Comparison of ENCODE assay signal across 26 cellular contexts in genomic region chr7:71015260-71015900, GRCh38.
DNase-seq lines count a peak whose midpoint lies in the region; ATAC-seq and TF ChIP-seq lines count a peak whose summit lies in the region.
"Had no signal": no experiment of that assay in that cellular context is flagged by ENCODE, and none has a peak within 500 bp of the region (broad histone marks: within the 10 kb centered on the region; RNA-seq: fewer than 3 reads in every experiment).

No MANE protein-coding gene starts in this region.

- H3K36me3 Mint-ChIP-seq in neural crest cell (ENCODE audit: low read depth) (no peaks in the 10 kb centered on the region), mesothelial cell of epicardium (no peaks in the 10 kb centered on the region)
- H3K36me3 Mint-ChIP-seq: natural killer cell treated with Interleukin-12 subunit alpha and Interleukin-12 subunit beta and Interleukin-15 and Interleukin-18, amount 100 ng/mL, for 72 hours; stimulated activated naive B cell treated with anti-CD40 and anti-IgM and Interleukin-4, amounts not matched to agents 10 μg/mL and 1 μg/mL and 100 μg/mL, for 72 hours; WTC11 had no signal

- no peak overlapping the region for H3K4me3 ChIP-seq in SJCRH30
- no peak overlapping the region for H3K4me3 ChIP-seq in A673 (ENCODE audit: low read depth, low read length, poor library complexity, severe bottlenecking)
- H3K4me3 ChIP-seq: pancreas, right lobe of liver had no signal

- no peaks in the 10 kb centered on the region for H3K4me1 Mint-ChIP-seq in neural crest cell
- H3K4me1 Mint-ChIP-seq in mesothelial cell of epicardium: peaks cover 5% of the 10 kb centered on the region
- H3K4me1 Mint-ChIP-seq: activated CD4-positive, alpha-beta T cell treated with anti-CD3 and anti-CD28 coated beads, Interleukin-2, amount 10 ng/mL, durations not matched to agents 7 days and 5 days; stimulated activated naive B cell treated with anti-CD40 and anti-IgM and Interleukin-4, amounts not matched to agents 10 μg/mL and 1 μg/mL and 100 μg/mL, for 72 hours; WTC11 had no signal

- CTCF ChIA-PET in A673 (lab: Charles Lee): no interaction called here

- peak overlapping the region; percentile 69 for H3K27ac Mint-ChIP-seq in neural crest cell (ENCODE audit: unreplicated experiment)
- H3K27ac Mint-ChIP-seq in mesothelial cell of epicardium: no peak overlapping the region
- H3K27ac Mint-ChIP-seq: activated CD4-positive, alpha-beta T cell treated with anti-CD3 and anti-CD28 coated beads, Interleukin-2, amount 10 ng/mL, durations not matched to agents 7 days and 5 days; activated T-cell treated with anti-CD3 and anti-CD28 coated beads, Interleukin-2, amount 50 U/mL, for 24 hours; CD4-positive, alpha-beta T cell; natural killer cell treated with Interleukin-12 subunit alpha and Interleukin-12 subunit beta and Interleukin-15 and Interleukin-18, amount 100 ng/mL, for 72 hours; stimulated activated naive B cell treated with anti-CD40 and anti-IgM and Interleukin-4, amounts not matched to agents 10 μg/mL and 1 μg/mL and 100 μg/mL, for 72 hours; WTC11 had no signal

- H3K9me3 Mint-ChIP-seq in neural crest cell (peaks cover 2% of the 10 kb centered on the region), mesothelial cell of epicardium (peaks cover 4% of the 10 kb centered on the region)
- H3K9me3 Mint-ChIP-seq: WTC11 had no signal

- BruUV-seq in A673 (replicated peaks; lab: Mats Ljungman, UMichigan): no TSS peak

- H3K9me3 ChIP-seq in SJCRH30 (replicated peaks) (no peaks in the 10 kb centered on the region), A673 (ENCODE audit: low read depth, low read length, poor library complexity, severe bottlenecking) (peaks cover 15% of the 10 kb centered on the region)
- H3K9me3 ChIP-seq: pancreas, right lobe of liver had no signal

- H3K27me3 ChIP-seq in SJCRH30: peaks cover 11% of the 10 kb centered on the region; the same call in 1 of the 2 replicates
- H3K27me3 ChIP-seq in A673 (replicated peaks; ENCODE audit: insufficient read depth, low read depth, low read length, poor library complexity): no peaks in the 10 kb centered on the region
- H3K27me3 ChIP-seq: brain microvascular endothelial cell, pancreas, right lobe of liver had no signal

- TF ChIP-seq CTCF in neural crest cell (conservative IDR thresholded peaks at IDR 0.05) (no peak), mesothelial cell of epicardium (IDR thresholded peaks at IDR 0.05; ENCODE audit: unreplicated experiment) (no peak), A673 (conservative IDR thresholded peaks at IDR 0.05; ENCODE audit: low read depth, low read length) (no peak)

- no peak overlapping the region for H3K27ac ChIP-seq in SJCRH30
- H3K27ac ChIP-seq in A673 (ENCODE audit: low read depth, low read length, poor library complexity, severe bottlenecking): no peak overlapping the region
- H3K27ac ChIP-seq: brain microvascular endothelial cell, pancreas, right lobe of liver had no signal

- H3K27me3 Mint-ChIP-seq in neural crest cell (ENCODE audit: low read depth) (peaks cover 11% of the 10 kb centered on the region), mesothelial cell of epicardium (ENCODE audit: low read depth) (peaks cover 18% of the 10 kb centered on the region)
- H3K27me3 Mint-ChIP-seq: activated CD4-positive, alpha-beta T cell treated with anti-CD3 and anti-CD28 coated beads, Interleukin-2, amount 10 ng/mL, durations not matched to agents 7 days and 5 days; activated T-cell treated with anti-CD3 and anti-CD28 coated beads, Interleukin-2, amount 50 U/mL, for 24 hours; CD4-positive, alpha-beta T cell; natural killer cell treated with Interleukin-12 subunit alpha and Interleukin-12 subunit beta and Interleukin-15 and Interleukin-18, amount 100 ng/mL, for 72 hours; stimulated activated naive B cell treated with anti-CD40 and anti-IgM and Interleukin-4, amounts not matched to agents 10 μg/mL and 1 μg/mL and 100 μg/mL, for 72 hours had no signal

- H3K4me3 Mint-ChIP-seq in neural crest cell (no peak overlapping the region), mesothelial cell of epicardium (no peak overlapping the region)
- H3K4me3 Mint-ChIP-seq: activated CD4-positive, alpha-beta T cell treated with anti-CD3 and anti-CD28 coated beads, Interleukin-2, amount 10 ng/mL, durations not matched to agents 7 days and 5 days; activated T-cell treated with anti-CD3 and anti-CD28 coated beads, Interleukin-2, amount 50 U/mL, for 24 hours; CD4-positive, alpha-beta T cell; natural killer cell treated with Interleukin-12 subunit alpha and Interleukin-12 subunit beta and Interleukin-15 and Interleukin-18, amount 100 ng/mL, for 72 hours; stimulated activated naive B cell treated with anti-CD40 and anti-IgM and Interleukin-4, amounts not matched to agents 10 μg/mL and 1 μg/mL and 100 μg/mL, for 72 hours; WTC11 had no signal

- ATAC-seq in Right ventricle myocardium inferior (peak; percentile 87), left colon (no peak)
- ATAC-seq: natural killer cell treated with Interleukin-12 subunit alpha and Interleukin-12 subunit beta and Interleukin-15 and Interleukin-18, amount 100 ng/mL, for 72 hours; stimulated activated naive B cell treated with anti-CD40 and anti-IgM and Interleukin-4, amounts not matched to agents 10 μg/mL and 1 μg/mL and 100 μg/mL, for 72 hours; WTC11 had no signal

- DNase-seq in Right ventricle myocardium inferior (ENCODE audit: missing footprints): peak; percentile 67
- DNase-seq in cardiac septum (ENCODE audit: low spot score): no peak
- peak; percentile 4 to 29 for DNase-seq in left colon
- no peak for DNase-seq in neural crest cell (ENCODE audit: low read depth, low spot score)
- no peak for DNase-seq in mesothelial cell of epicardium (ENCODE audit: low spot score in 2 of 2, unreplicated experiment in 2 of 2)
- DNase-seq in activated effector memory CD4-positive, alpha-beta T cell treated with Interleukin-2 at 50 U/mL for 16 hours: no peak
- no peak for DNase-seq in SJCRH30
- DNase-seq in A673 (ENCODE audit: low spot score): no peak
- DNase-seq: 8988T; activated CD4-positive, alpha-beta T cell treated with anti-CD3 and anti-CD28 coated beads, Interleukin-2, amount 10 ng/mL, durations not matched to agents 7 days and 5 days; activated T-cell treated with anti-CD3 and anti-CD28 coated beads, Interleukin-2, amount 50 U/mL, for 24 hours; brain microvascular endothelial cell; CD4-positive, alpha-beta T cell; effector memory CD4-positive, alpha-beta T cell; erythroblast; GOT3; kidney glomerular epithelial cell; NCI-H1694; NCI-H526 treated with DMSO at 0.1 percent for 48 hours; right lobe of liver; SIG-M5; stimulated activated naive B cell treated with anti-CD40 and anti-IgM and Interleukin-4, amounts not matched to agents 10 μg/mL and 1 μg/mL and 100 μg/mL, for 72 hours; T1000 had no signal

- intact Hi-C loops in Right ventricle myocardium inferior (cut with DNase I): no loop called here
- intact Hi-C loops in cardiac septum (cut with DNase I): no loop called here
- intact Hi-C loops in left colon (cut with DNase I, micrococcal nuclease): no loop called here
- intact Hi-C loops in A673 (cut with micrococcal nuclease; ENCODE audit: unreplicated experiment): no loop called here

- POLR2A ChIA-PET in A673 (lab: Charles Lee; ENCODE audit: low non-redundant PET): no interaction called here

- H3K36me3 ChIP-seq in SJCRH30 (no peaks in the 10 kb centered on the region), A673 (ENCODE audit: insufficient read depth, low read length, poor library complexity, severe bottlenecking) (no peaks in the 10 kb centered on the region)
- H3K36me3 ChIP-seq: brain microvascular endothelial cell, pancreas, right lobe of liver had no signal

- no peaks in the 10 kb centered on the region for H3K4me1 ChIP-seq in SJCRH30
- H3K4me1 ChIP-seq in A673 (ENCODE audit: insufficient read depth, low read length, poor library complexity, severe bottlenecking): no peaks in the 10 kb centered on the region
- H3K4me1 ChIP-seq: pancreas, right lobe of liver had no signal

Comparison
In these comparisons a context has a peak if more than half of its experiments do, and no peak if none do; other contexts are left out.
1. DNase-seq: peak in Right ventricle myocardium inferior (single experiment) and left colon (2 of 2); none in cardiac septum (single experiment), neural crest cell (single experiment), mesothelial cell of epicardium (0 of 2), activated effector memory CD4-positive, alpha-beta T cell treated with Interleukin-2 at 50 U/mL for 16 hours (single experiment), SJCRH30 (0 of 2) and A673 (single experiment).